10 cellular contexts compared by ENCODE assay signal in the genomic region with DNA sequence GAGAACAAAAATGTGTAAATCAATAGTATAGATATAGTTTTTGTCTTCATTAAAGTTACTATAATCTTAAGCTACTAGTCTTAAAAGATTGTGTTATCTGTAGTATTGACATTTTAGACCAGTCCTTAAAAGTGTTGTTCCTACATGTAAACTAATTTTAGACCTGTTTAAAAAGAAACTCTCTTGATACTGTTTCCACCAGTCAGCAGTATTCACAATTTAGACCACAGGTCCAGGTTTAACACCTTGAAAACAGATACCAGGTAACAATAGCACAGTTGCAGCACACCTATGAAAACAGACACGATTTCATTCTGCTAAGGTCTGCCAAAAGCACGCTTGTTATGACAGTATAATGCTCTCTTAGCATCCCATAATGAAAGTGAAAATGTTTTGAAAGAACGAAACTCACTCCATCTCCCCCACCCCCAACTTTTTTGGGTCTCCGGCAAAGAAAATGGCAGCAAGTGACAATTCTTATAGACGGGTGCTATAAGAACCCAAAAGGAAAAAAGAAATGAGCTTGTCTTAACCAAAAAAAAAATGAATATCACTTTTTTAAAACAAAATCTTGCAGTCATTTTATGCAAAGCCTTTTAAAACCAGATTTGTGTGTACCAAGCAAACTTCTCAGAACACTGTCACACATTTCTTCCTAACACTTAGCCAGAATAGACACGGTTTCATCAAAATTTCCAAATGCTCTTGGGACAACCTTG. TPM values are rescaled to one million over a fixed set of nuclear protein-coding genes. Genes with fewer than 3 reads are reported as not detected.
DNase-seq lines count a peak whose midpoint lies in the region; ATAC-seq and TF ChIP-seq lines count a peak whose summit lies in the region.
"Had no signal": no experiment of that assay in that cellular context is flagged by ENCODE, and none has a peak within 500 bp of the region (broad histone marks: within the 10 kb centered on the region; RNA-seq: fewer than 3 reads in every experiment).

No MANE protein-coding gene starts in this region.

- H3K4me3 ChIP-seq in gastroesophageal sphincter = peak overlapping the region; percentile 81 to 93
- H3K4me3 ChIP-seq in stomach = peak overlapping the region; percentile 66 to 92 (median 89)
- H3K4me3 ChIP-seq in testis = peak overlapping the region in 1 of 2 donors; percentile 75

- WGBS in gastroesophageal sphincter (ENCODE audit: low coverage in 1 of 2), 2 donors = 24 to 55% methylated on average over 6 of the region's 6 CpGs
- WGBS in stomach, 5 donors = 32 to 45% (median 35%) methylated on average over 6 of the region's 6 CpGs
- 45 to 52% methylated on average over 6 of the region's 6 CpGs for WGBS in testis, 2 donors

- TF ChIP-seq EP300 in gastroesophageal sphincter (IDR thresholded peaks at IDR 0.05) (no peak), stomach (IDR thresholded peaks at IDR 0.05) (no peak)

- H3K36me3 ChIP-seq in gastroesophageal sphincter = no peaks in the 10 kb centered on the region
- H3K36me3 ChIP-seq in stomach = no peaks in the 10 kb centered on the region
- H3K36me3 ChIP-seq in testis (ENCODE audit: low read depth, missing control alignments) = no peaks in the 10 kb centered on the region

- H3K27me3 ChIP-seq in gastroesophageal sphincter (no peaks in the 10 kb centered on the region), stomach (no peaks in the 10 kb centered on the region), testis (no peaks in the 10 kb centered on the region)

- TF ChIP-seq POLR2A in gastroesophageal sphincter (IDR thresholded peaks at IDR 0.05) (no peak), stomach (IDR thresholded peaks at IDR 0.05) (no peak), testis (IDR thresholded peaks at IDR 0.05) (no peak)

- no peak for ATAC-seq in gastroesophageal sphincter

- peak; percentile 79 for DNase-seq in activated effector memory CD4-positive, alpha-beta T cell treated with anti-CD3 and anti-CD28 coated beads, Interleukin-2, amount 50 U/mL, for 16 hours
- DNase-seq in activated effector memory CD4-positive, alpha-beta T cell treated with Interleukin-2 at 50 U/mL for 16 hours = no peak
- peak; percentile 25 for DNase-seq in T-helper 9 cell
- DNase-seq in stomach = no peak
- no peak for DNase-seq in NCI-H1436 treated with DMSO at 0.1 percent for 48 hours (lab: John Stamatoyannopoulos, UW)
- no peak for DNase-seq in testis
- no peak for DNase-seq in kidney glomerular epithelial cell (lab: John Stamatoyannopoulos, UW)

- no peak overlapping the region for H3K27ac ChIP-seq in gastroesophageal sphincter
- peak overlapping the region in 3 of 5 donors; percentile 38 to 90 (median 77) for H3K27ac ChIP-seq in stomach
- H3K27ac ChIP-seq in testis = no peak overlapping the region
- H3K27ac ChIP-seq: SK-N-MC had no signal

- intact Hi-C loops in stomach (cut with DNase I; ENCODE audit: low total_unique reads) (no loop called here), testis (cut with DNase I; ENCODE audit: low total_unique reads) (no loop called here)

- H3K9me3 ChIP-seq in gastroesophageal sphincter (no peaks in the 10 kb centered on the region), stomach (no peaks in the 10 kb centered on the region), testis (no peaks in the 10 kb centered on the region)

- TF ChIP-seq CTCF in gastroesophageal sphincter (IDR thresholded peaks at IDR 0.05) (no peak), stomach (IDR thresholded peaks at IDR 0.05) (no peak), testis (IDR thresholded peaks at IDR 0.05) (no peak)

- H3K4me1 ChIP-seq in gastroesophageal sphincter = peaks cover 0 to 39% (median 4%) of the 10 kb centered on the region in 3 donors
- H3K4me1 ChIP-seq in stomach = peaks cover 17 to 40% (median 25%) of the 10 kb centered on the region in 4 donors
- peaks cover 11% of the 10 kb centered on the region for H3K4me1 ChIP-seq in testis

RNA-seq across cellular contexts. Expression of a gene that starts 1.6 kb away (rescaled TPM):
- total RNA-seq in gastroesophageal sphincter (10 to 100 TPM; 28.8 to 55.8 (median 41.6) TPM), stomach (10 to 100 TPM in 4 of 5 donors, 1 to 10 TPM in 1; 4.1 to 25.9 (median 14.0) TPM), testis (10 to 100 TPM; 15.4 to 17.4 TPM)
- polyA plus RNA-seq in stomach (10 to 100 TPM in 2 of 3 donors, 1 to 10 TPM in 1; 7.9 to 15.9 (median 15.0) TPM), testis (ENCODE audit: insufficient read depth, low read depth, low replicate concordance) (10.4 TPM)

RNA-seq across cellular contexts. Expression of a gene that starts 30.0 kb away (rescaled TPM):
- total RNA-seq in gastroesophageal sphincter (1 to 10 TPM; 1.7 to 2.8 (median 2.0) TPM), stomach (1 to 10 TPM in 3 of 5 donors, under 1 TPM in 1, not detected in 1; 0.45 to 5.1 (median 2.7) TPM), testis (10 to 100 TPM; 28.1 to 30.4 TPM)
- polyA plus RNA-seq in stomach (1 to 10 TPM; 1.1 to 3.1 (median 1.4) TPM), testis (ENCODE audit: insufficient read depth, low read depth, low replicate concordance) (11.3 TPM)
- total RNA-seq: pulmonary artery endothelial cell had no signal

Comparison
In these comparisons a context has a peak if more than half of its experiments do, and no peak if none do; other contexts are left out.
1. DNase-seq: peak in activated effector memory CD4-positive, alpha-beta T cell treated with anti-CD3 and anti-CD28 coated beads, Interleukin-2, amount 50 U/mL, for 16 hours (single experiment) and T-helper 9 cell (single experiment); none in activated effector memory CD4-positive, alpha-beta T cell treated with Interleukin-2 at 50 U/mL for 16 hours (single experiment), stomach (single experiment), NCI-H1436 treated with DMSO at 0.1 percent for 48 hours (single experiment), testis (single experiment) and kidney glomerular epithelial cell (single experiment).
2. H3K27ac ChIP-seq: peak in stomach (3 of 5); none in gastroesophageal sphincter (0 of 4) and testis (0 of 2).
3. RNA of a gene that starts 30.0 kb away (total RNA-seq): 28.1 to 30.4 TPM in testis; 0.45 to 5.1 TPM in stomach and 1.7 to 2.8 TPM in gastroesophageal sphincter; every median in the first group is over 4 times any median in the second.